Comparison of ENCODE assay signal across 18 cellular contexts in the genomic region with DNA sequence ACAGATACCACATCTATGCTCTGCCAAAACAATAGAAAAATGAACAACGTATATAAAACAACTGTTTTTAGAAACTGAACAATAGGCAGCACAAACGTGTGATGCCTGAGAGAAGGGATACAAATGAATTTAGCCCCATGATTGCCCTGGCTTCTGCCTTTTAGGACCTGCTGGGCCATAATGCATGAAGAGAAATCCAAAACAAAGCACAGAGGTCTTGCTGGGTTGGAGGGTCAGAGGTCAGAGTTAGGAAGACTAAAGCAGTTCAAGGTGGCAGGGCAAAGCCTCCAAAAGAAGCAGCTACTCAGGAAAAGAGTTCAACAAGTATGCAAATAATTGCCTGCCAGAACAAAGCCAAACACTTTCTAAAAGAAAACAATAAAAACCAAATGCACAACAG.
DNase-seq lines count a peak whose midpoint lies in the region; ATAC-seq and TF ChIP-seq lines count a peak whose summit lies in the region.
"Had no signal": no experiment of that assay in that cellular context is flagged by ENCODE, and none has a peak within 500 bp of the region (broad histone marks: within the 10 kb centered on the region; RNA-seq: fewer than 3 reads in every experiment).

No MANE protein-coding gene starts in this region.

- H3K4me3 ChIP-seq in HUES48 (ENCODE audit: low read depth, low read length) = no peak overlapping the region
- H3K4me3 ChIP-seq in iPS DF 6.9 (ENCODE audit: low read length) = no peak overlapping the region
- no peak overlapping the region for H3K4me3 ChIP-seq in neuronal stem cell (ENCODE audit: low read length in 2 of 2)
- H3K4me3 ChIP-seq in upper lobe of right lung = no peak overlapping the region
- H3K4me3 ChIP-seq: A549, GM23248, HAP-1 had no signal

- H3K9me3 ChIP-seq in HUES48 (ENCODE audit: control insufficient read depth, insufficient read depth, low read length) = peaks cover 12% of the 10 kb centered on the region; the same call in 1 of the 2 replicates
- H3K9me3 ChIP-seq in iPS DF 6.9 (ENCODE audit: control insufficient read depth, insufficient read depth, low read length) = no peaks in the 10 kb centered on the region
- H3K9me3 ChIP-seq in neuronal stem cell (replicated peaks in 1 of 2; ENCODE audit: control insufficient read depth in 2 of 2, insufficient read depth in 1 of 2, low read depth in 1 of 2, low read length in 2 of 2) = peaks cover 0 to 20% of the 10 kb centered on the region in 2 donors
- H3K9me3 ChIP-seq in upper lobe of right lung = no peaks in the 10 kb centered on the region
- H3K9me3 ChIP-seq: A549, BE2C, HAP-1 had no signal

- H2BK15ac ChIP-seq in neuronal stem cell (ENCODE audit: low read length) = no peak overlapping the region

- no peak overlapping the region for H2AFZ ChIP-seq in neuronal stem cell (ENCODE audit: low read length)
- H2AFZ ChIP-seq: GM23248 had no signal

- DNase-seq in ecto neural progenitor cell (ENCODE audit: low spot score) = peak; percentile 57
- DNase-seq in iPS DF 6.9 (ENCODE audit: low read depth, low spot score) = peak; percentile 16
- DNase-seq in neuronal stem cell (ENCODE audit: low spot score) = peak; percentile 62
- no peak for DNase-seq in activated CD4-positive, alpha-beta T cell treated with anti-CD3 and anti-CD28 coated beads, Interleukin-2, amount 50 U/mL, for 4 hours
- DNase-seq in upper lobe of right lung = no peak
- no peak for DNase-seq in NCI-H1694 treated with DMSO at 0.1 percent for 48 hours (lab: John Stamatoyannopoulos, UW)
- DNase-seq: BE2C; CD4-positive, alpha-beta memory T cell; DMS79; EL; GDM1; GM23248 had no signal

- H3K27me3 ChIP-seq in HUES48 (ENCODE audit: control insufficient read depth, insufficient read depth, low read length) (no peaks in the 10 kb centered on the region), iPS DF 6.9 (ENCODE audit: control insufficient read depth, insufficient read depth, low read length) (no peaks in the 10 kb centered on the region), neuronal stem cell (ENCODE audit: control insufficient read depth in 3 of 3, insufficient read depth in 3 of 3, low read depth in 1 of 3, low read length in 3 of 3) (no peaks in the 10 kb centered on the region), upper lobe of right lung (no peaks in the 10 kb centered on the region)
- H3K27me3 ChIP-seq: BE2C had no signal

- no peak overlapping the region for H2BK120ac ChIP-seq in neuronal stem cell (ENCODE audit: low read depth, low read length)

- intact Hi-C loops in upper lobe of right lung (cut with DNase I) = no loop called here

- no peak for TF ChIP-seq CTCF in upper lobe of right lung (IDR thresholded peaks at IDR 0.05)

- peak overlapping the region; percentile 52 for H3K27ac ChIP-seq in HUES48 (ENCODE audit: low read depth, low read length)
- H3K27ac ChIP-seq in iPS DF 6.9 (ENCODE audit: low read length) = no peak overlapping the region
- no peak overlapping the region for H3K27ac ChIP-seq in neuronal stem cell (replicated peaks; ENCODE audit: low read length)
- H3K27ac ChIP-seq in upper lobe of right lung = no peak overlapping the region
- H3K27ac ChIP-seq: A549, C4-2B, GM23248 had no signal

- H3K4me2 ChIP-seq in neuronal stem cell (ENCODE audit: insufficient read depth, low read length, poor library complexity, severe bottlenecking) = no peak overlapping the region
- H3K4me2 ChIP-seq: A549 had no signal

- no peak overlapping the region for H3K14ac ChIP-seq in neuronal stem cell (ENCODE audit: low read length)

- no peak overlapping the region for H4K8ac ChIP-seq in neuronal stem cell (ENCODE audit: low read depth, low read length)

- H2AK5ac ChIP-seq in neuronal stem cell (ENCODE audit: low read depth, low read length) = no peak overlapping the region

- peaks cover 2% of the 10 kb centered on the region for H3K79me1 ChIP-seq in neuronal stem cell (ENCODE audit: low read depth, low read length)

- H3K4me1 ChIP-seq in HUES48 (ENCODE audit: control insufficient read depth, insufficient read depth, low read length) (peaks cover 14% of the 10 kb centered on the region), iPS DF 6.9 (ENCODE audit: control insufficient read depth, insufficient read depth, low read length) (peaks cover 3% of the 10 kb centered on the region; the same call in 1 of the 2 replicates), neuronal stem cell (ENCODE audit: control insufficient read depth in 2 of 2, insufficient read depth in 1 of 2, low read depth in 1 of 2, low read length in 2 of 2) (peaks cover 4 to 11% of the 10 kb centered on the region in 2 donors), upper lobe of right lung (no peaks in the 10 kb centered on the region)
- H3K4me1 ChIP-seq: BE2C had no signal

- H2BK12ac ChIP-seq in neuronal stem cell (ENCODE audit: low read length) = no peak overlapping the region

- H3K18ac ChIP-seq in neuronal stem cell (ENCODE audit: low read length) = no peak overlapping the region

- ATAC-seq in GM18502 (IDR thresholded peaks at IDR 0.05; ENCODE audit: poor library complexity, unreplicated experiment) (no peak), upper lobe of right lung (no peak)
- ATAC-seq: A549, HepG2 had no signal

- H4K91ac ChIP-seq in neuronal stem cell (ENCODE audit: low read depth, low read length, poor library complexity) = no peak overlapping the region

- no peak overlapping the region for H2BK5ac ChIP-seq in neuronal stem cell (ENCODE audit: low read length)

- WGBS in iPS DF 6.9 (ENCODE audit: insufficient coverage, insufficient read length) = no CpG with 5 or more reads among the region's 2 CpGs
- WGBS in neuronal stem cell (ENCODE audit: extremely low coverage in 2 of 2, insufficient read length in 2 of 2, insufficient replicate concordance in 1 of 2), 2 donors = no CpG with 5 or more reads among the region's 2 CpGs

- H3K9ac ChIP-seq in HUES48 (ENCODE audit: low read depth, low read length) = no peak overlapping the region
- no peak overlapping the region for H3K9ac ChIP-seq in neuronal stem cell (ENCODE audit: low read depth, low read length, poor library complexity)
- H3K9ac ChIP-seq: GM23248 had no signal

- no peak overlapping the region for H3K23ac ChIP-seq in neuronal stem cell (ENCODE audit: low read depth, low read length, poor library complexity)

- no peak overlapping the region for H3K4ac ChIP-seq in neuronal stem cell (ENCODE audit: low read length)

- H3K36me3 ChIP-seq in HUES48 (ENCODE audit: control insufficient read depth, insufficient read depth, low read length) (no peaks in the 10 kb centered on the region), iPS DF 6.9 (ENCODE audit: control insufficient read depth, insufficient read depth, low read length) (no peaks in the 10 kb centered on the region), neuronal stem cell (replicated peaks in 1 of 2; ENCODE audit: control insufficient read depth in 2 of 2, insufficient read depth in 2 of 2, low read length in 2 of 2) (peaks cover 0 to 2% of the 10 kb centered on the region in 2 donors), upper lobe of right lung (no peaks in the 10 kb centered on the region)
- H3K36me3 ChIP-seq: BE2C, HAP-1 had no signal

Comparison
In these comparisons a context has a peak if more than half of its experiments do, and no peak if none do; other contexts are left out.
1. DNase-seq: peak in ecto neural progenitor cell (single experiment), iPS DF 6.9 (single experiment) and neuronal stem cell (single experiment); none in activated CD4-positive, alpha-beta T cell treated with anti-CD3 and anti-CD28 coated beads, Interleukin-2, amount 50 U/mL, for 4 hours (0 of 2), upper lobe of right lung (single experiment) and NCI-H1694 treated with DMSO at 0.1 percent for 48 hours (single experiment).